1 cellular context compared by ENCODE assay signal in the genomic region with DNA sequence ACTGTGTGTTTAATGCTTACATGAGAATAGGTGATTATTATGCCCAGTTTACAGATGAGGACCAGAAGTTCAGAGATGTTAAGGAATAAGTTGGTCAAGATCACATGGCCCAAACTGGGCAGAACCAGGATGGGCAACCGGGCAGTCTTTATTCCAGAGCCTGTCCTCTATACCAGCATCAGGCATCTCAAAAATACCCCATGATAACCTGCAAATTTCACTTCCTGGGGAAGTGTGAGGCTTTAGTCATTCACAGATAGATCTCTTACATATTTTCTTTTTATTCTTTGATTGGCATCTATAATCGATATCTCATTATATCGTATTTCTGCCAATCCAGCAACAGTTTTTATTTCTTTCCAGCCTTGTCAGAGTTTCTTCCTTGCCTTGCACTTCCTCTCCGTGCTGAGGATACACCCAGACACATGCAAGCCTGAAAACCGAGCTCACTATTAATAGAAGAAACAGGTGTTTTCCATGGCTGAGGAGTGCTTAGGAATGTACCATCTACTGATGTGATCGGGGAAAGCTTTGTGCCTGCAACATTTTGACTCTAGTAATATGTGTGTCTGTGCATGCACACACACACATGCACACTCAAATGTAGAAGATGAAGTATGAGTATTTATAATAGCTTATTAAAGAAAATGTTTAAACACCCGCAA.
TF ChIP-seq lines count a peak whose summit lies in the region.

No MANE protein-coding gene starts in this region.

TF ChIP-seq in GM23338, 12 proteins besides CTCF, POLR2A, EP300 and RAD21 (continued from another document):
- TF ChIP-seq, protein P1, sequence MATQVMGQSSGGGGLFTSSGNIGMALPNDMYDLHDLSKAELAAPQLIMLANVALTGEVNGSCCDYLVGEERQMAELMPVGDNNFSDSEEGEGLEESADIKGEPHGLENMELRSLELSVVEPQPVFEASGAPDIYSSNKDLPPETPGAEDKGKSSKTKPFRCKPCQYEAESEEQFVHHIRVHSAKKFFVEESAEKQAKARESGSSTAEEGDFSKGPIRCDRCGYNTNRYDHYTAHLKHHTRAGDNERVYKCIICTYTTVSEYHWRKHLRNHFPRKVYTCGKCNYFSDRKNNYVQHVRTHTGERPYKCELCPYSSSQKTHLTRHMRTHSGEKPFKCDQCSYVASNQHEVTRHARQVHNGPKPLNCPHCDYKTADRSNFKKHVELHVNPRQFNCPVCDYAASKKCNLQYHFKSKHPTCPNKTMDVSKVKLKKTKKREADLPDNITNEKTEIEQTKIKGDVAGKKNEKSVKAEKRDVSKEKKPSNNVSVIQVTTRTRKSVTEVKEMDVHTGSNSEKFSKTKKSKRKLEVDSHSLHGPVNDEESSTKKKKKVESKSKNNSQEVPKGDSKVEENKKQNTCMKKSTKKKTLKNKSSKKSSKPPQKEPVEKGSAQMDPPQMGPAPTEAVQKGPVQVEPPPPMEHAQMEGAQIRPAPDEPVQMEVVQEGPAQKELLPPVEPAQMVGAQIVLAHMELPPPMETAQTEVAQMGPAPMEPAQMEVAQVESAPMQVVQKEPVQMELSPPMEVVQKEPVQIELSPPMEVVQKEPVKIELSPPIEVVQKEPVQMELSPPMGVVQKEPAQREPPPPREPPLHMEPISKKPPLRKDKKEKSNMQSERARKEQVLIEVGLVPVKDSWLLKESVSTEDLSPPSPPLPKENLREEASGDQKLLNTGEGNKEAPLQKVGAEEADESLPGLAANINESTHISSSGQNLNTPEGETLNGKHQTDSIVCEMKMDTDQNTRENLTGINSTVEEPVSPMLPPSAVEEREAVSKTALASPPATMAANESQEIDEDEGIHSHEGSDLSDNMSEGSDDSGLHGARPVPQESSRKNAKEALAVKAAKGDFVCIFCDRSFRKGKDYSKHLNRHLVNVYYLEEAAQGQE (IDR thresholded peaks at IDR 0.05; ENCODE audit: unreplicated experiment), result no peak
- TF ChIP-seq ZNF331 (CRISPR knock-in tag; IDR thresholded peaks at IDR 0.05; ENCODE audit: low read depth) (no peak), NANOG (IDR thresholded peaks at IDR 0.05; ENCODE audit: borderline replicate concordance) (no peak), EZH2 (IDR thresholded peaks at IDR 0.05; ENCODE audit: low read depth, unreplicated experiment) (no peak)
- TF ChIP-seq, protein P2, sequence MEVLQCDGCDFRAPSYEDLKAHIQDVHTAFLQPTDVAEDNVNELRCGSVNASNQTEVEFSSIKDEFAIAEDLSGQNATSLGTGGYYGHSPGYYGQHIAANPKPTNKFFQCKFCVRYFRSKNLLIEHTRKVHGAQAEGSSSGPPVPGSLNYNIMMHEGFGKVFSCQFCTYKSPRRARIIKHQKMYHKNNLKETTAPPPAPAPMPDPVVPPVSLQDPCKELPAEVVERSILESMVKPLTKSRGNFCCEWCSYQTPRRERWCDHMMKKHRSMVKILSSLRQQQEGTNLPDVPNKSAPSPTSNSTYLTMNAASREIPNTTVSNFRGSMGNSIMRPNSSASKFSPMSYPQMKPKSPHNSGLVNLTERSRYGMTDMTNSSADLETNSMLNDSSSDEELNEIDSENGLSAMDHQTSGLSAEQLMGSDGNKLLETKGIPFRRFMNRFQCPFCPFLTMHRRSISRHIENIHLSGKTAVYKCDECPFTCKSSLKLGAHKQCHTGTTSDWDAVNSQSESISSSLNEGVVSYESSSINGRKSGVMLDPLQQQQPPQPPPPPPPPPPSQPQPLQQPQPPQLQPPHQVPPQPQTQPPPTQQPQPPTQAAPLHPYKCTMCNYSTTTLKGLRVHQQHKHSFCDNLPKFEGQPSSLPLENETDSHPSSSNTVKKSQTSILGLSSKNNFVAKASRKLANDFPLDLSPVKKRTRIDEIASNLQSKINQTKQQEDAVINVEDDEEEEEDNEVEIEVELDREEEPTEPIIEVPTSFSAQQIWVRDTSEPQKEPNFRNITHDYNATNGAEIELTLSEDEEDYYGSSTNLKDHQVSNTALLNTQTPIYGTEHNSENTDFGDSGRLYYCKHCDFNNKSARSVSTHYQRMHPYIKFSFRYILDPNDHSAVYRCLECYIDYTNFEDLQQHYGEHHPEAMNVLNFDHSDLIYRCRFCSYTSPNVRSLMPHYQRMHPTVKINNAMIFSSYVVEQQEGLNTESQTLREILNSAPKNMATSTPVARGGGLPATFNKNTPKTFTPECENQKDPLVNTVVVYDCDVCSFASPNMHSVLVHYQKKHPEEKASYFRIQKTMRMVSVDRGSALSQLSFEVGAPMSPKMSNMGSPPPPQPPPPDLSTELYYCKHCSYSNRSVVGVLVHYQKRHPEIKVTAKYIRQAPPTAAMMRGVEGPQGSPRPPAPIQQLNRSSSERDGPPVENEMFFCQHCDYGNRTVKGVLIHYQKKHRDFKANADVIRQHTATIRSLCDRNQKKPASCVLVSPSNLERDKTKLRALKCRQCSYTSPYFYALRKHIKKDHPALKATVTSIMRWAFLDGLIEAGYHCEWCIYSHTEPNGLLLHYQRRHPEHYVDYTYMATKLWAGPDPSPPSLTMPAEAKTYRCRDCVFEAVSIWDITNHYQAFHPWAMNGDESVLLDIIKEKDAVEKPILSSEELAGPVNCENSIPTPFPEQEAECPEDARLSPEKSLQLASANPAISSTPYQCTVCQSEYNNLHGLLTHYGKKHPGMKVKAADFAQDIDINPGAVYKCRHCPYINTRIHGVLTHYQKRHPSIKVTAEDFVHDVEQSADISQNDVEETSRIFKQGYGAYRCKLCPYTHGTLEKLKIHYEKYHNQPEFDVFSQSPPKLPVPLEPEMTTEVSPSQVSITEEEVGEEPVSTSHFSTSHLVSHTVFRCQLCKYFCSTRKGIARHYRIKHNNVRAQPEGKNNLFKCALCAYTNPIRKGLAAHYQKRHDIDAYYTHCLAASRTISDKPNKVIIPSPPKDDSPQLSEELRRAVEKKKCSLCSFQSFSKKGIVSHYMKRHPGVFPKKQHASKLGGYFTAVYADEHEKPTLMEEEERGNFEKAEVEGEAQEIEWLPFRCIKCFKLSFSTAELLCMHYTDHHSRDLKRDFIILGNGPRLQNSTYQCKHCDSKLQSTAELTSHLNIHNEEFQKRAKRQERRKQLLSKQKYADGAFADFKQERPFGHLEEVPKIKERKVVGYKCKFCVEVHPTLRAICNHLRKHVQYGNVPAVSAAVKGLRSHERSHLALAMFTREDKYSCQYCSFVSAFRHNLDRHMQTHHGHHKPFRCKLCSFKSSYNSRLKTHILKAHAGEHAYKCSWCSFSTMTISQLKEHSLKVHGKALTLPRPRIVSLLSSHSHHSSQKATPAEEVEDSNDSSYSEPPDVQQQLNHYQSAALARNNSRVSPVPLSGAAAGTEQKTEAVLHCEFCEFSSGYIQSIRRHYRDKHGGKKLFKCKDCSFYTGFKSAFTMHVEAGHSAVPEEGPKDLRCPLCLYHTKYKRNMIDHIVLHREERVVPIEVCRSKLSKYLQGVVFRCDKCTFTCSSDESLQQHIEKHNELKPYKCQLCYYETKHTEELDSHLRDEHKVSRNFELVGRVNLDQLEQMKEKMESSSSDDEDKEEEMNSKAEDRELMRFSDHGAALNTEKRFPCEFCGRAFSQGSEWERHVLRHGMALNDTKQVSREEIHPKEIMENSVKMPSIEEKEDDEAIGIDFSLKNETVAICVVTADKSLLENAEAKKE (CRISPR knock-in tag; IDR thresholded peaks at IDR 0.05), result no peak
TF ChIP-seq in GM23338: peak in this region for 0.
